Comparison of ENCODE assay signal across 8 cellular contexts in the genomic region with DNA sequence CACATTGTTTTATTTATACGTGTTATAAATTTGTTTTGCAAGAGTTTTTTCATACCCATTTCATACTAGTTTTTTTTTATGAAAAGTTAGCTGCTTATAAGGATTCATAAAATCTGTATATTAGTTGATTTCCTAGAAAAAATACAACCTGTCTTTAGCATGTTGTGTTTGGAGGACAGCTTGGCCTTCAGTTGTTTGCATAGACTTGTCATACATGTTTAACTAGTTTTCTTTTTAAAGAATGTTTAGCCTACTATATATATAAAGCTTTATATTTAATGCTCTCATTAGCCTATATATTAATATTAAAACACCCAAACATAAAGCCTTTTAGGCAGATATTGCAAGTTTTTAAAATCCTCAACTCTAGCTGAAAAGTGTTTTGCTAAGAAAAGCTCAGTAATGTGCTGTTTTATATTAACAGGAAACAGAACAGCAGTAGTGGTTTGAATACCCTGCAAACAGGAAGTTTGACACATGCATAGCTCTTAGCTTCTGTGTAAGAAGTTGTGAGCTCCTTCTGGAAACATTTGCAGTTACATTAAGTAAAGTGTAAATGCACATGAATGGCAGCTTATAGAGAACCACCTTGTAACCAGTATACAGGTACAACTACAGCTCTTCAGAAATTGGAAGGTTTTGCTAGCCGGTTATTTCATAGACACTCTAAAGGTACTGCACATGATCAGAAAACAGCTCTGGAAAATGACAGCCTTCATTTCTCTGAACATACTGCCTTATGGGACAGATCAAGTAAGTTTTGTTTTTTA. TPM values are rescaled to one million over a fixed set of nuclear protein-coding genes. Genes with fewer than 3 reads are reported as not detected.
DNase-seq lines count a peak whose midpoint lies in the region; ATAC-seq, FAIRE-seq and TF ChIP-seq lines count a peak whose summit lies in the region.

Gene PRKACB (plus strand): TSS at position 476 of the 770 bp plus-strand sequence. CDS start 91 bp downstream, at position 567.

- peak; percentile 90 for ATAC-seq in GM21390 (IDR thresholded peaks at IDR 0.05; ENCODE audit: unreplicated experiment)

- CTCF ChIA-PET in activated CD4-positive, alpha-beta memory T cell treated with anti-CD3 and anti-CD28 coated beads for 36 hours (lab: Charles Lee) = interaction anchor here (0.6 to 11.9 kb wide), 14 partner anchors 8 to 638 kb away, joined by 3 to 184 read pairs (median 6); partner anchors contain the start of genes GNG5 and SPATA1

- H3K27ac ChIP-seq in sigmoid colon = peak within 1 kb of the TSS in 1 of 4 donors; percentile 12

- TF ChIP-seq EP300 in sigmoid colon (IDR thresholded peaks at IDR 0.05) = no peak

- H3K27me3 ChIP-seq in sigmoid colon = no peaks in the 10 kb centered on the region

- H3K9me3 Mint-ChIP-seq in activated CD4-positive, alpha-beta memory T cell treated with anti-CD3 and anti-CD28 coated beads for 36 hours = peaks cover 3% of the 10 kb centered on the region

- H3K4me1 Mint-ChIP-seq in activated CD4-positive, alpha-beta memory T cell treated with anti-CD3 and anti-CD28 coated beads for 36 hours (ENCODE audit: low read depth) = peaks cover 47% of the 10 kb centered on the region

- H3K27ac Mint-ChIP-seq in activated CD4-positive, alpha-beta memory T cell treated with anti-CD3 and anti-CD28 coated beads for 36 hours = peak within 1 kb of the TSS; percentile 98

- H3K9me3 ChIP-seq in sigmoid colon = peaks cover 0 to 1% (median 0%) of the 10 kb centered on the region in 4 donors

- WGBS in sigmoid colon, 2 donors = 19 to 29% methylated on average over 2 of the region's 2 CpGs

- H3K27me3 Mint-ChIP-seq in activated CD4-positive, alpha-beta memory T cell treated with anti-CD3 and anti-CD28 coated beads for 36 hours = no peaks in the 10 kb centered on the region

- POLR2A ChIA-PET in activated CD4-positive, alpha-beta memory T cell treated with anti-CD3 and anti-CD28 coated beads for 36 hours (lab: Charles Lee) = interaction anchor here (0.7 to 2.5 kb wide), 9 partner anchors 9 to 430 kb away, joined by 3 to 17 read pairs (median 4); partner anchors contain the start of genes CTBS, GNG5 and SPATA1

- peak within 1 kb of the TSS; percentile 89 for H3K4me3 Mint-ChIP-seq in activated CD4-positive, alpha-beta memory T cell treated with anti-CD3 and anti-CD28 coated beads for 36 hours

- peak; percentile 44 for DNase-seq in EL
- DNase-seq in HT-29 (ENCODE audit: low spot score) = peak; percentile 70
- DNase-seq in activated CD4-positive, alpha-beta memory T cell treated with anti-CD3 and anti-CD28 coated beads for 36 hours = no peak
- DNase-seq in glomerular visceral epithelial cell (ENCODE audit: extremely low spot score) = peak; percentile 27
- DNase-seq in sigmoid colon = no peak
- DNase-seq in D721Med (ENCODE audit: insufficient read length, low spot score) = no peak
- DNase-seq in GOT3 (lab: John Stamatoyannopoulos, UW) = no peak

- H3K4me3 ChIP-seq in sigmoid colon = no peak within 1 kb of the TSS

- intact Hi-C loops in activated CD4-positive, alpha-beta memory T cell treated with anti-CD3 and anti-CD28 coated beads for 36 hours (cut with micrococcal nuclease) = loop anchor here (1.0 to 2.0 kb wide), 8 partner anchors 8 to 711 kb away; partner anchors contain the start of genes GNG5, RPF1, SPATA1 and SSX2IP
- intact Hi-C loops in sigmoid colon (cut with DNase I) = loop anchor here (5.0 kb wide), 1 partner anchor 288 kb away; no protein-coding TSS in a partner anchor

- TF ChIP-seq POLR2A in sigmoid colon (IDR thresholded peaks at IDR 0.05) = no peak

- TF ChIP-seq CTCF in sigmoid colon (IDR thresholded peaks at IDR 0.05) (no peak), D721Med (IDR thresholded peaks at IDR 0.05; ENCODE audit: insufficient read depth, missing control alignments) (no peak)

- H3K4me1 ChIP-seq in sigmoid colon = no peaks in the 10 kb centered on the region

- no peaks in the 10 kb centered on the region for H3K36me3 Mint-ChIP-seq in activated CD4-positive, alpha-beta memory T cell treated with anti-CD3 and anti-CD28 coated beads for 36 hours

- no peak for FAIRE-seq in D721Med (lab: Jason Lieb, UNC)

- no peaks in the 10 kb centered on the region for H3K36me3 ChIP-seq in sigmoid colon

RNA-seq across cellular contexts. Expression of gene PRKACB, which starts in this region (rescaled TPM):
- total RNA-seq in HT-29 (2014; rRNA removed; shearing (Covaris generic)) = 0.51 and 0.86 TPM in 2 replicates
- 10 to 100 TPM; 20.1 to 22.7 TPM for total RNA-seq in activated CD4-positive, alpha-beta memory T cell treated with anti-CD3 and anti-CD28 coated beads for 36 hours
- 10 to 100 TPM; 48.3 to 58.7 (median 53.2) TPM for total RNA-seq in sigmoid colon
- polyA plus RNA-seq in sigmoid colon = 10 to 100 TPM; 35.5 to 67.9 (median 66.8) TPM

Comparison
In these comparisons a context has a peak if more than half of its experiments do, and no peak if none do; other contexts are left out.
1. RNA of gene PRKACB (total RNA-seq): 48.3 to 58.7 TPM in sigmoid colon and 20.1 to 22.7 TPM in activated CD4-positive, alpha-beta memory T cell treated with anti-CD3 and anti-CD28 coated beads for 36 hours; 0.51 to 0.86 TPM in HT-29; every median in the first group is over 10 times any median in the second.
2. Peak in DNase-seq in HT-29; RNA of the gene not detected or under 1 TPM.
3. DNase-seq: peak in EL (single experiment) and glomerular visceral epithelial cell (single experiment); none in activated CD4-positive, alpha-beta memory T cell treated with anti-CD3 and anti-CD28 coated beads for 36 hours (single experiment), sigmoid colon (single experiment), D721Med (single experiment) and GOT3 (single experiment).